9 cellular contexts compared by ENCODE assay signal in genomic region chr17:37089998-37090397, GRCh38.
A peak's percentile ranks its signal among the peaks of the same experiment; 100 is the strongest.
DNase-seq lines count a peak whose midpoint lies in the region; ATAC-seq and TF ChIP-seq lines count a peak whose summit lies in the region.
"Had no signal": no experiment of that assay in that cellular context is flagged by ENCODE, and none has a peak within 500 bp of the region (broad histone marks: within the 10 kb centered on the region; RNA-seq: fewer than 3 reads in every experiment).

No MANE protein-coding gene starts in this region.

- H2AK5ac ChIP-seq in mesendoderm (ENCODE audit: low read length): no peak overlapping the region

- peak overlapping the region; percentile 94 for H3K27ac Mint-ChIP-seq in CD8-positive, alpha-beta T cell
- peak overlapping the region; percentile 99 for H3K27ac Mint-ChIP-seq in activated CD4-positive, alpha-beta memory T cell treated with anti-CD3 and anti-CD28 coated beads, Interleukin-2, amount 10 ng/mL, durations not matched to agents 7 days and 5 days

- H3K4me3 Mint-ChIP-seq in CD8-positive, alpha-beta T cell: peak overlapping the region; percentile 19
- peak overlapping the region; percentile 46 for H3K4me3 Mint-ChIP-seq in activated CD4-positive, alpha-beta memory T cell treated with anti-CD3 and anti-CD28 coated beads, Interleukin-2, amount 10 ng/mL, durations not matched to agents 7 days and 5 days

- H3K27me3 Mint-ChIP-seq in CD8-positive, alpha-beta T cell (ENCODE audit: low read depth): no peaks in the 10 kb centered on the region
- H3K27me3 Mint-ChIP-seq in activated CD4-positive, alpha-beta memory T cell treated with anti-CD3 and anti-CD28 coated beads, Interleukin-2, amount 10 ng/mL, durations not matched to agents 7 days and 5 days: no peaks in the 10 kb centered on the region

- H4K8ac ChIP-seq in mesendoderm (ENCODE audit: low read depth, low read length): no peak overlapping the region

- no peaks in the 10 kb centered on the region for H3K9me3 Mint-ChIP-seq in CD8-positive, alpha-beta T cell
- no peaks in the 10 kb centered on the region for H3K9me3 Mint-ChIP-seq in activated CD4-positive, alpha-beta memory T cell treated with anti-CD3 and anti-CD28 coated beads, Interleukin-2, amount 10 ng/mL, durations not matched to agents 7 days and 5 days

- H3K4ac ChIP-seq in mesendoderm (ENCODE audit: low read depth, low read length): no peak overlapping the region

- no peak overlapping the region for H2BK5ac ChIP-seq in mesendoderm (ENCODE audit: low read length)

- H3K79me2 ChIP-seq in mesendoderm (ENCODE audit: control insufficient read depth, insufficient read depth, low read length): no peaks in the 10 kb centered on the region

- no peak overlapping the region for H4K5ac ChIP-seq in mesendoderm (ENCODE audit: low read length)

- H3K4me3 ChIP-seq in CD8-positive, alpha-beta T cell (ENCODE audit: low read depth, low read length): no peak overlapping the region
- H3K4me3 ChIP-seq in muscle layer of duodenum (ENCODE audit: low read depth in 1 of 2, low read length in 2 of 2) (no peak overlapping the region), mesendoderm (ENCODE audit: low read length) (no peak overlapping the region)

- no peak overlapping the region for H3K9ac ChIP-seq in mesendoderm (ENCODE audit: low read length)

- no peak overlapping the region for H2BK120ac ChIP-seq in mesendoderm (ENCODE audit: low read depth, low read length)

- POLR2A ChIA-PET in CD8-positive, alpha-beta T cell (lab: Charles Lee): interaction anchor here (0.6 to 1.3 kb wide), 3 partner anchors 9 to 141 kb away, joined by 3 to 4 read pairs (median 3); partner anchors contain the start of gene AATF
- POLR2A ChIA-PET in activated CD4-positive, alpha-beta memory T cell treated with anti-CD3 and anti-CD28 coated beads, Interleukin-2, amount 10 ng/mL, durations not matched to agents 7 days and 5 days (lab: Charles Lee): interaction anchor here (1.2 to 2.3 kb wide), 7 partner anchors 9 to 488 kb away, joined by 3 to 7 read pairs (median 5); partner anchors contain the start of genes AATF and MRM1

- peak; percentile 21 to 78 (median 56) for DNase-seq in CD8-positive, alpha-beta T cell
- DNase-seq in activated CD4-positive, alpha-beta memory T cell treated with anti-CD3 and anti-CD28 coated beads, Interleukin-2, amount 10 ng/mL, durations not matched to agents 7 days and 5 days: peak; percentile 82
- no peak for DNase-seq in foreskin keratinocyte
- no peak for DNase-seq in mesendoderm
- DNase-seq: NCI-H1694 had no signal

- peaks cover 39% of the 10 kb centered on the region for H3K36me3 Mint-ChIP-seq in CD8-positive, alpha-beta T cell
- peaks cover 32% of the 10 kb centered on the region for H3K36me3 Mint-ChIP-seq in activated CD4-positive, alpha-beta memory T cell treated with anti-CD3 and anti-CD28 coated beads, Interleukin-2, amount 10 ng/mL, durations not matched to agents 7 days and 5 days (ENCODE audit: low read depth)

- CTCF ChIA-PET in CD8-positive, alpha-beta T cell (lab: Charles Lee): interaction anchor here (0.7 to 2.2 kb wide), 3 partner anchors 18 to 488 kb away, joined by 3 to 6 read pairs (median 3); partner anchors contain the start of gene MRM1
- CTCF ChIA-PET in activated CD4-positive, alpha-beta memory T cell treated with anti-CD3 and anti-CD28 coated beads, Interleukin-2, amount 10 ng/mL, durations not matched to agents 7 days and 5 days (lab: Charles Lee): interaction anchor here (0.9 to 1.4 kb wide), 4 partner anchors 8 to 488 kb away, joined by 3 to 4 read pairs (median 3); no protein-coding TSS in a partner anchor

- H3K36me3 ChIP-seq in CD8-positive, alpha-beta T cell (ENCODE audit: insufficient read depth, low read length): no peaks in the 10 kb centered on the region
- H3K36me3 ChIP-seq in muscle layer of duodenum (ENCODE audit: control insufficient read depth in 1 of 2, insufficient read depth in 2 of 2, low read length in 2 of 2): peaks cover 20 to 30% of the 10 kb centered on the region in 2 donors
- H3K36me3 ChIP-seq in mesendoderm (ENCODE audit: control insufficient read depth, insufficient read depth, low read length): peaks cover 9% of the 10 kb centered on the region

- no CpG with 5 or more reads among the region's 6 CpGs for WGBS in mesendoderm (ENCODE audit: extremely low coverage, insufficient coverage, low lambda C conversion rate)

- H3K23ac ChIP-seq in mesendoderm (ENCODE audit: low read length): no peak overlapping the region

- no peaks in the 10 kb centered on the region for H3K79me1 ChIP-seq in mesendoderm (ENCODE audit: low read length)

- peak overlapping the region; percentile 63 for H3K27ac ChIP-seq in CD8-positive, alpha-beta T cell (ENCODE audit: low read depth, low read length)
- H3K27ac ChIP-seq in muscle layer of duodenum (ENCODE audit: low read length) (peak overlapping the region; percentile 24), foreskin keratinocyte (no peak overlapping the region), mesendoderm (ENCODE audit: low read depth, low read length) (no peak overlapping the region)

- H2BK15ac ChIP-seq in mesendoderm (replicated peaks; ENCODE audit: low read depth): no peak overlapping the region

- peak; percentile 91 for ATAC-seq in CD8-positive, alpha-beta T cell
- peak; percentile 65 for ATAC-seq in HG02973 (IDR thresholded peaks at IDR 0.05; ENCODE audit: unreplicated experiment)
- ATAC-seq in foreskin keratinocyte: no peak
- no peak for ATAC-seq in GM19035 (IDR thresholded peaks at IDR 0.05; ENCODE audit: unreplicated experiment)
- ATAC-seq in HG02798 (IDR thresholded peaks at IDR 0.05; ENCODE audit: poor library complexity, unreplicated experiment): no peak

- H3K4me2 ChIP-seq in mesendoderm (ENCODE audit: low read length): no peak overlapping the region

- H3K56ac ChIP-seq in mesendoderm (ENCODE audit: low read length): no peak overlapping the region

- intact Hi-C loops in CD8-positive, alpha-beta T cell (cut with DNase I, micrococcal nuclease): no loop called here

- TF ChIP-seq CTCF in CD8-positive, alpha-beta T cell (IDR thresholded peaks at IDR 0.05): no peak
- TF ChIP-seq CTCF in foreskin keratinocyte (conservative IDR thresholded peaks at IDR 0.05): no peak

- peaks cover 33% of the 10 kb centered on the region for H3K4me1 ChIP-seq in CD8-positive, alpha-beta T cell (ENCODE audit: insufficient read depth, low read length)
- H3K4me1 ChIP-seq in muscle layer of duodenum (ENCODE audit: control insufficient read depth in 1 of 2, insufficient read depth in 2 of 2, low read length in 2 of 2): peaks cover 0 to 3% of the 10 kb centered on the region in 2 donors
- H3K4me1 ChIP-seq in foreskin keratinocyte: no peaks in the 10 kb centered on the region
- H3K4me1 ChIP-seq in mesendoderm (ENCODE audit: control insufficient read depth, low read depth, low read length): no peaks in the 10 kb centered on the region

- H3K18ac ChIP-seq in mesendoderm (ENCODE audit: low read length): no peak overlapping the region

- H3K27me3 ChIP-seq in CD8-positive, alpha-beta T cell (ENCODE audit: insufficient read depth, low read length): no peaks in the 10 kb centered on the region
- no peaks in the 10 kb centered on the region for H3K27me3 ChIP-seq in muscle layer of duodenum (ENCODE audit: low read depth, low read length)
- H3K27me3 ChIP-seq in foreskin keratinocyte: no peaks in the 10 kb centered on the region
- no peaks in the 10 kb centered on the region for H3K27me3 ChIP-seq in mesendoderm (ENCODE audit: insufficient read depth, low read length, poor library complexity)

- no peaks in the 10 kb centered on the region for H3K9me3 ChIP-seq in CD8-positive, alpha-beta T cell (ENCODE audit: low read length)
- no peaks in the 10 kb centered on the region for H3K9me3 ChIP-seq in muscle layer of duodenum (ENCODE audit: control insufficient read depth in 1 of 2, low read length in 2 of 2)

- H3K4me1 Mint-ChIP-seq in CD8-positive, alpha-beta T cell (ENCODE audit: low read depth): peaks cover 48% of the 10 kb centered on the region
- peaks cover 69% of the 10 kb centered on the region for H3K4me1 Mint-ChIP-seq in activated CD4-positive, alpha-beta memory T cell treated with anti-CD3 and anti-CD28 coated beads, Interleukin-2, amount 10 ng/mL, durations not matched to agents 7 days and 5 days

Comparison
In these comparisons a context has a peak if more than half of its experiments do, and no peak if none do; other contexts are left out.
1. ATAC-seq: peak in CD8-positive, alpha-beta T cell (single experiment) and HG02973 (single experiment); none in foreskin keratinocyte (single experiment), GM19035 (single experiment) and HG02798 (single experiment).
2. DNase-seq: peak in CD8-positive, alpha-beta T cell (7 of 7) and activated CD4-positive, alpha-beta memory T cell treated with anti-CD3 and anti-CD28 coated beads, Interleukin-2, amount 10 ng/mL, durations not matched to agents 7 days and 5 days (single experiment); none in foreskin keratinocyte (0 of 2) and mesendoderm (single experiment).
3. H3K27ac ChIP-seq: peak in CD8-positive, alpha-beta T cell (single experiment) and muscle layer of duodenum (single experiment); none in foreskin keratinocyte (single experiment) and mesendoderm (single experiment).